21 cellular contexts compared by ENCODE assay signal in the genomic region with DNA sequence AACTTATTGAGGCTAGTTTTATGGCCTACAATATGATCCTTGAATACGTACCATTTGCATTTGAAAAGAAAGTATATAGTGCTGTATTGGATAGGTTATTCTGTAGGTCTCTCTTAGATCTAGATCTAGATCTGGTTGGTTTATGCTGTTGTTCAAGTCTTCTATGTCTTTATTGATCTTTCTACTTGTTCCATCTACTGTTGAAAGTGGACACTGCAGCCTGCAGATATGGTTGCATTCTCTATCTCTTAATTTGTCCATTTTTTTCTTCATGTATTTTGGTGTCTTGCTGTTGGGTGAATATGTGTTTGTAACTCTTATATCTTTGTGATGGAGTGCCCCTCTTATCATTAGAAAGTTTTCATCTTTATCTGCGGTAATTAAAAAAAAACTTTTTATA.
DNase-seq lines count a peak whose midpoint lies in the region; ATAC-seq, FAIRE-seq and TF ChIP-seq lines count a peak whose summit lies in the region.
"Had no signal": no experiment of that assay in that cellular context is flagged by ENCODE, and none has a peak within 500 bp of the region (broad histone marks: within the 10 kb centered on the region; RNA-seq: fewer than 3 reads in every experiment).

No MANE protein-coding gene starts in this region.

- TF ChIP-seq EP300 in SK-N-SH (IDR thresholded peaks at IDR 0.05; ENCODE audit: borderline replicate concordance in 1 of 2, low read depth in 1 of 2, low read length in 1 of 2), result no peak
- no peak for TF ChIP-seq EP300 in GM12878 (IDR thresholded peaks at IDR 0.05; ENCODE audit: borderline replicate concordance in 1 of 2, control insufficient read depth in 1 of 2, low read depth in 2 of 2, low read length in 2 of 2)

- CTCF ChIA-PET in SK-N-SH (lab: Yijun Ruan, JAX), result no interaction called here
- CTCF ChIA-PET in GM12878 (lab: Yijun Ruan, JAX), result no interaction called here
- CTCF ChIA-PET in activated CD8-positive, alpha-beta memory T cell treated with anti-CD3 and anti-CD28 coated beads, Interleukin-2, amount 10 ng/mL, durations not matched to agents 7 days and 5 days (lab: Charles Lee), result no interaction called here

- no peak overlapping the region for H3K27ac ChIP-seq in SK-N-SH (ENCODE audit: low read depth in 2 of 2, low read length in 1 of 2)
- H3K27ac ChIP-seq in GM12878 (ENCODE audit: control insufficient read depth, insufficient read depth), result no peak overlapping the region
- H3K27ac ChIP-seq: hepatocyte had no signal

- H3K36me3 Mint-ChIP-seq in activated CD8-positive, alpha-beta memory T cell treated with anti-CD3 and anti-CD28 coated beads, Interleukin-2, amount 10 ng/mL, durations not matched to agents 7 days and 5 days, result no peaks in the 10 kb centered on the region
- H3K36me3 Mint-ChIP-seq: immature natural killer cell had no signal

- no peak for TF ChIP-seq POLR2A in GM12878 (IDR thresholded peaks at IDR 0.05; ENCODE audit: low read depth, low read length)

- H3F3A ChIP-seq in SK-N-SH (replicated peaks; ENCODE audit: insufficient read depth), result no peaks in the 10 kb centered on the region

- H3K9me2 ChIP-seq in SK-N-SH, result no peaks in the 10 kb centered on the region

- no peaks in the 10 kb centered on the region for H3K27me3 Mint-ChIP-seq in activated CD8-positive, alpha-beta memory T cell treated with anti-CD3 and anti-CD28 coated beads, Interleukin-2, amount 10 ng/mL, durations not matched to agents 7 days and 5 days

- POLR2A ChIA-PET in SK-N-SH (lab: Yijun Ruan, JAX), result no interaction called here
- POLR2A ChIA-PET in GM12878 (lab: Charles Lee), result no interaction called here

- WGBS in SK-N-SH (ENCODE audit: low lambda C conversion rate), result 81% methylated on average over 2 of the region's 2 CpGs
- 29% methylated on average over 2 of the region's 2 CpGs for WGBS in GM12878 (ENCODE audit: insufficient coverage, insufficient replicate concordance, low lambda C conversion rate, missing lambda C conversion rate)

- H3K4me1 ChIP-seq in SK-N-SH (ENCODE audit: control insufficient read depth in 1 of 2, insufficient read depth in 2 of 2, low read depth in 1 of 2, low read length in 1 of 2), result no peaks in the 10 kb centered on the region
- H3K4me1 ChIP-seq in GM12878 (ENCODE audit: control insufficient read depth, insufficient read depth, low read length), result no peaks in the 10 kb centered on the region

- H3K4me2 ChIP-seq in SK-N-SH, result no peak overlapping the region
- H3K4me2 ChIP-seq in GM12878 (ENCODE audit: control insufficient read depth, insufficient read depth), result no peak overlapping the region
- H3K4me2 ChIP-seq: hepatocyte had no signal

- DNase-seq in SK-N-SH (no peak), LNCaP clone FGC (ENCODE audit: low read depth) (no peak), GM12878 (ENCODE audit: low read depth, low spot score) (no peak), renal cortical epithelial cell (ENCODE audit: low read depth) (peak; percentile 6), AML-193 (lab: John Stamatoyannopoulos, UW) (no peak)
- DNase-seq in activated CD8-positive, alpha-beta memory T cell treated with anti-CD3 and anti-CD28 coated beads, Interleukin-2, amount 10 ng/mL, durations not matched to agents 7 days and 5 days, result no peak
- DNase-seq in activated CD4-positive, alpha-beta T cell treated with anti-CD3 and anti-CD28 coated beads for 4 hours, result no peak
- DNase-seq: activated CD8-positive, alpha-beta T cell treated with anti-CD3 and anti-CD28 coated beads, Interleukin-2, amount 10 ng/mL, durations not matched to agents 7 days and 5 days; activated T-cell treated with anti-CD3 and anti-CD28 coated beads, Interleukin-2, amount 50 U/mL, for 1 hour; C1 segment of cervical spinal cord; HFFc6; immature natural killer cell; Karpas-422; NCI-H1048; NCI-H1930; NCI-H345 had no signal

- RAD21 ChIA-PET in GM12878 (lab: Charles Lee; ENCODE audit: unreplicated experiment), result no interaction called here

- TF ChIP-seq CTCF in SK-N-SH (IDR thresholded peaks at IDR 0.05), result no peak
- TF ChIP-seq CTCF in LNCaP clone FGC (IDR thresholded peaks at IDR 0.05; ENCODE audit: control insufficient read depth, extremely low read depth, insufficient read depth), result peak; percentile 63
- TF ChIP-seq CTCF in GM12878 (IDR thresholded peaks at IDR 0.05 in 2 of 3, conservative IDR thresholded peaks at IDR 0.05 in 1 of 3; ENCODE audit: control insufficient read depth in 2 of 3, extremely low read depth in 1 of 3, insufficient read depth in 1 of 3, low read depth in 3 of 3, low read length in 3 of 3), result no peak; a peak in 1 of 6 replicates

- SMC1A ChIA-PET in GM12878 (lab: Charles Lee; ENCODE audit: uncharacterized antibody, unreplicated experiment), result no interaction called here

- H3K36me3 ChIP-seq in SK-N-SH (replicated peaks in 1 of 2; ENCODE audit: control insufficient read depth in 1 of 2, insufficient read depth in 2 of 2, low read length in 1 of 2), result no peaks in the 10 kb centered on the region
- no peaks in the 10 kb centered on the region for H3K36me3 ChIP-seq in GM12878 (ENCODE audit: control insufficient read depth in 2 of 2, insufficient read depth in 2 of 2, low read length in 1 of 2)

- no peaks in the 10 kb centered on the region for H3K4me1 Mint-ChIP-seq in activated CD8-positive, alpha-beta memory T cell treated with anti-CD3 and anti-CD28 coated beads, Interleukin-2, amount 10 ng/mL, durations not matched to agents 7 days and 5 days
- H3K4me1 Mint-ChIP-seq: immature natural killer cell, nephron had no signal

- H3K4me3 ChIP-seq in SK-N-SH (ENCODE audit: low read depth in 2 of 2, low read length in 1 of 2) (no peak overlapping the region), LNCaP clone FGC (ENCODE audit: low read depth, low read length) (no peak overlapping the region), GM12878 (no peak overlapping the region)
- H3K4me3 ChIP-seq: hepatocyte had no signal

- H3K9ac ChIP-seq in SK-N-SH (no peak overlapping the region), GM12878 (ENCODE audit: control insufficient read depth, insufficient read depth, low read length) (no peak overlapping the region)

- H3K79me2 ChIP-seq in SK-N-SH (ENCODE audit: insufficient read depth) (no peaks in the 10 kb centered on the region), GM12878 (ENCODE audit: control insufficient read depth, insufficient read depth, low read length) (no peaks in the 10 kb centered on the region)
- H3K79me2 ChIP-seq: hepatocyte had no signal

- in situ Hi-C loops in GM12878 (cut with MboI), result no loop called here

- no peak overlapping the region for H3K4me3 Mint-ChIP-seq in activated CD8-positive, alpha-beta memory T cell treated with anti-CD3 and anti-CD28 coated beads, Interleukin-2, amount 10 ng/mL, durations not matched to agents 7 days and 5 days
- H3K4me3 Mint-ChIP-seq: activated CD8-positive, alpha-beta T cell treated with anti-CD3 and anti-CD28 coated beads, Interleukin-2, amount 10 ng/mL, durations not matched to agents 7 days and 5 days; HFFc6; immature natural killer cell; nephron had no signal

- no peaks in the 10 kb centered on the region for H3K9me3 ChIP-seq in SK-N-SH
- no peaks in the 10 kb centered on the region for H3K9me3 ChIP-seq in GM12878 (replicated peaks; ENCODE audit: control insufficient read depth, insufficient read depth, low read length)

- no peak overlapping the region for H3K27ac Mint-ChIP-seq in activated CD8-positive, alpha-beta memory T cell treated with anti-CD3 and anti-CD28 coated beads, Interleukin-2, amount 10 ng/mL, durations not matched to agents 7 days and 5 days
- H3K27ac Mint-ChIP-seq: activated CD8-positive, alpha-beta T cell treated with anti-CD3 and anti-CD28 coated beads, Interleukin-2, amount 10 ng/mL, durations not matched to agents 7 days and 5 days; HFFc6; immature natural killer cell; nephron had no signal

- H4K20me1 ChIP-seq in SK-N-SH (ENCODE audit: insufficient read depth) (no peaks in the 10 kb centered on the region), GM12878 (ENCODE audit: control insufficient read depth, insufficient read depth) (no peaks in the 10 kb centered on the region)

- H2AFZ ChIP-seq in SK-N-SH (ENCODE audit: low read depth) (no peak overlapping the region), GM12878 (ENCODE audit: control insufficient read depth, low read depth, low read length) (no peak overlapping the region)
- H2AFZ ChIP-seq: hepatocyte had no signal

- no TSS peak for BruUV-seq in GM12878 (replicated peaks; lab: Mats Ljungman, UMichigan)

- intact Hi-C loops in GM12878 (cut with micrococcal nuclease; ENCODE audit: unreplicated experiment), result no loop called here

- ATAC-seq in SK-N-SH treated with all-trans-retinoic acid at 6 μM for 48 hours (no peak), GM12878 (no peak)
- no peak for ATAC-seq in activated CD8-positive, alpha-beta memory T cell treated with anti-CD3 and anti-CD28 coated beads, Interleukin-2, amount 10 ng/mL, durations not matched to agents 7 days and 5 days
- ATAC-seq: activated CD4-positive, CD25-positive, alpha-beta regulatory T cell treated with anti-CD3 and anti-CD28 coated beads, Interleukin-2, amount 50 U/mL, for 24 hours; activated CD8-positive, alpha-beta T cell treated with anti-CD3 and anti-CD28 coated beads, Interleukin-2, amount 10 ng/mL, durations not matched to agents 7 days and 5 days had no signal

- no peaks in the 10 kb centered on the region for H3K27me3 ChIP-seq in SK-N-SH (ENCODE audit: insufficient read depth)
- H3K27me3 ChIP-seq in GM12878 (replicated peaks in 1 of 2; ENCODE audit: control insufficient read depth in 2 of 2, insufficient read depth in 2 of 2, low read length in 1 of 2), result no peaks in the 10 kb centered on the region
- H3K27me3 ChIP-seq: hepatocyte had no signal

- FAIRE-seq in GM12878 (lab: Jason Lieb, UNC), result no peak
- FAIRE-seq: bronchial epithelial cell had no signal

- TF ChIP-seq RAD21 in SK-N-SH (IDR thresholded peaks at IDR 0.05; ENCODE audit: low read length), result 0 out of 2 replicates have a peak, but pooled peaks have one; percentile 2
- peak; percentile 9; the same call in 1 of the 2 replicates for TF ChIP-seq RAD21 in GM12878 (IDR thresholded peaks at IDR 0.05; ENCODE audit: insufficient read depth, low read depth, low read length)

- H3K9me3 Mint-ChIP-seq in activated CD8-positive, alpha-beta memory T cell treated with anti-CD3 and anti-CD28 coated beads, Interleukin-2, amount 10 ng/mL, durations not matched to agents 7 days and 5 days (ENCODE audit: low read depth), result peaks cover 2% of the 10 kb centered on the region

TF ChIP-seq in SK-N-SH, 30 proteins besides CTCF, POLR2A, EP300 and RAD21 (continues in another document):
- no peak for TF ChIP-seq FOXM1 (IDR thresholded peaks at IDR 0.05; ENCODE audit: low read depth)
- TF ChIP-seq JUND (IDR thresholded peaks at IDR 0.05), result no peak
- no peak for TF ChIP-seq MEF2A (IDR thresholded peaks at IDR 0.05; ENCODE audit: borderline replicate concordance, low read depth)

TF ChIP-seq in SK-N-SH treated with all-trans-retinoic acid at 6 μM for 48 hours, 23 proteins besides CTCF, POLR2A, EP300 and RAD21 (continues in another document):
- TF ChIP-seq TOX (CRISPR knock-in tag; IDR thresholded peaks at IDR 0.05; ENCODE audit: borderline replicate concordance), result no peak
- TF ChIP-seq ZNF8 (CRISPR knock-in tag; IDR thresholded peaks at IDR 0.05), result no peak
- TF ChIP-seq RARB (CRISPR knock-in tag; IDR thresholded peaks at IDR 0.05), result no peak

TF ChIP-seq in GM12878, 131 proteins besides CTCF, POLR2A, EP300 and RAD21 (continues in another document):
- no peak for TF ChIP-seq PAX8 (IDR thresholded peaks at IDR 0.05)
- peak; percentile 14; the same call in 1 of the 2 replicates for TF ChIP-seq SMC3 (IDR thresholded peaks at IDR 0.05; ENCODE audit: borderline replicate concordance, low read length)
- no peak for TF ChIP-seq TARDBP (IDR thresholded peaks at IDR 0.05; ENCODE audit: borderline replicate concordance)

Comparison
In these comparisons a context has a peak if more than half of its experiments do, and no peak if none do; other contexts are left out.
1. Of the 26 proteins assayed by ChIP-seq in both GM12878 and SK-N-SH: peak only in GM12878: SMC3; only in SK-N-SH: none; in both: RAD21; in neither: 24.